In the genomic region with DNA sequence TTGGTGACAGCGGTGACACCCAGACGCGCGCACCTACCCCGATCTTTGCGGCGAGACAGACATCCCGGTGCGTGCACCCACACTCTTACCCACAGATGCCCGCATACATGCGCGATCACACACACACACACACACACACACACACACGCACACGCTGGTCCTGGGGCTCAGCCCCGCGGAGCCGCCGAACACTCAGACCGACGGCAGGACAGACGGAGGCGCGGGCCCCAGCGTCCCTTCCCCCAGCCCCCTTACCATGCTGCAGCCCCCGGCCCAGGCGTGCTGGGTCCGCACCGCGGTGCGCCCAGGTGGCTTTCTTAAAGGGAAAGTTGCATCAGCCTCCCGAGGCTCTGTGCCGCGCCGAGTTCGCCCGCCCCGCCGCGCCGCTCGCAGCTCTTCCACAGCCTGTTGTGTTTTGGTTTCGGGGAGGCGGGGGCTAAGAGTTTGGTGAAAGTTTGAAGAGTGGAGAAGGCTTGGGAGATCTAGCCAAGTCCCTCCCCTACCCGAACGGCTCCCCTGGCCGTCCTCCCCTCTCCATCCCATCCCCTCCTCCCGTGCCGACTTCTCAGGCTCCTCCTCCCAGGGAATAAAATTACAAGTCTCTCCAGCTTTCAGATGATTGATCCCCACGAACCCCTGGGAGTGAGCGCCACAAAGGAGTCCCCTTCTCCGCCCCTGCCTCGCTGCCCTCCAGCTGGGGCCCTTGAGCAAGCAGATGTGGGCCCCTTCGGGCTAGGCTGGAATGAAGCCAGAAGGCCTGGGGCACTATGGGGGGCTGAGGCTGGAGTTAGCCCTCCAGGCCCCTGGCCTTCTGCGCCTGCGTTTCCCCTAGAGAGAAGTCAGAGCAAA, we compare ENCODE assay signal across 8 cellular contexts.
DNase-seq lines count a peak whose midpoint lies in the region; ATAC-seq and TF ChIP-seq lines count a peak whose summit lies in the region.

A gene (minus strand): TSS at position 412 of the 849 bp plus-strand sequence. CDS start 7,185 bp downstream, outside the sequence.

- peak within 1 kb of the TSS; percentile 90 for H3K9ac ChIP-seq in HUES6 (ENCODE audit: low read length)

- peak within 1 kb of the TSS; percentile 87 for H3K27ac ChIP-seq in HUES6 (ENCODE audit: low read depth, low read length)
- H3K27ac ChIP-seq in WERI-Rb-1, result peak within 1 kb of the TSS; percentile 96
- H3K27ac ChIP-seq in layer of hippocampus (ENCODE audit: low read depth, low read length), result peak within 1 kb of the TSS; percentile 96

- peak; percentile 85 for DNase-seq in AG10803 (ENCODE audit: low read depth)
- peak; percentile 64 for DNase-seq in WERI-Rb-1
- DNase-seq in cardiac fibroblast (ENCODE audit: low read depth in 2 of 2), result peak; percentile 80 to 89
- DNase-seq in stimulated activated CD4-positive, alpha-beta T cell treated with anti-CD3 and anti-CD28 coated beads, Interleukin-2, amount 100 ng/mL, for 4 hours (ENCODE audit: low read depth), result peak; percentile 54

- ATAC-seq in HG02852 (IDR thresholded peaks at IDR 0.05; ENCODE audit: unreplicated experiment) (no peak), HG02588 (IDR thresholded peaks at IDR 0.05; ENCODE audit: unreplicated experiment) (no peak)

- TF ChIP-seq CTCF in AG10803 (conservative IDR thresholded peaks at IDR 0.05; ENCODE audit: low read length) (no peak), WERI-Rb-1 (IDR thresholded peaks at IDR 0.05; ENCODE audit: low read depth, low read length) (no peak), cardiac fibroblast (IDR thresholded peaks at IDR 0.05; ENCODE audit: low read depth, low read length) (no peak)

- peaks cover 4% of the 10 kb centered on the region; the same call in 1 of the 2 replicates for H3K27me3 ChIP-seq in HUES6 (ENCODE audit: control insufficient read depth, insufficient read depth, low read length)
- no peaks in the 10 kb centered on the region for H3K27me3 ChIP-seq in WERI-Rb-1 (ENCODE audit: insufficient read depth, low read depth, severe bottlenecking)
- no peaks in the 10 kb centered on the region for H3K27me3 ChIP-seq in layer of hippocampus (ENCODE audit: control insufficient read depth, insufficient read depth, low read length)

- H3K4me3 ChIP-seq in AG10803 (ENCODE audit: low read length) (peak within 1 kb of the TSS; percentile 81), HUES6 (ENCODE audit: low read depth, low read length) (peak within 1 kb of the TSS; percentile 75), WERI-Rb-1 (ENCODE audit: low read depth, low read length) (peak within 1 kb of the TSS; percentile 87), cardiac fibroblast (replicated peaks in 1 of 2; ENCODE audit: low read depth in 2 of 2, low read length in 2 of 2) (peak within 1 kb of the TSS; percentile 85 to 90)

- H3K9me3 ChIP-seq in HUES6 (ENCODE audit: control insufficient read depth, insufficient read depth, low read depth, low read length) (no peaks in the 10 kb centered on the region), WERI-Rb-1 (ENCODE audit: severe bottlenecking) (no peaks in the 10 kb centered on the region)

- H3K4me1 ChIP-seq in HUES6 (ENCODE audit: control insufficient read depth, insufficient read depth, low read length), result peaks cover 38% of the 10 kb centered on the region

- H3K36me3 ChIP-seq in HUES6 (ENCODE audit: control insufficient read depth, insufficient read depth, low read length) (no peaks in the 10 kb centered on the region), WERI-Rb-1 (no peaks in the 10 kb centered on the region)
